Comparison of ENCODE assay signal across 1 cellular context in genomic region chr12:57618966-57619433, GRCh38.
TF ChIP-seq lines count a peak whose summit lies in the region.

No MANE protein-coding gene starts in this region.

TF ChIP-seq in H1, 55 proteins besides CTCF, POLR2A, EP300 and RAD21:
- TF ChIP-seq GTF2F1 (IDR thresholded peaks at IDR 0.05; ENCODE audit: borderline replicate concordance, low read depth, low read length) (no peak), RXRA (IDR thresholded peaks at IDR 0.05; ENCODE audit: insufficient read depth, low read depth, low read length) (no peak), SRF (IDR thresholded peaks at IDR 0.05; ENCODE audit: low read depth, low read length) (no peak), TEAD4 (IDR thresholded peaks at IDR 0.05; ENCODE audit: low read depth, low read length) (no peak), NRF1 (IDR thresholded peaks at IDR 0.05; ENCODE audit: low read depth, low read length) (no peak), CEBPB (IDR thresholded peaks at IDR 0.05; ENCODE audit: low read depth, low read length) (no peak), TCF12 (IDR thresholded peaks at IDR 0.05; ENCODE audit: low read depth, low read length) (no peak), HDAC2 (IDR thresholded peaks at IDR 0.05; ENCODE audit: borderline replicate concordance in 1 of 2, low read depth in 2 of 2, low read length in 2 of 2) (no peak), ZNF274 (IDR thresholded peaks at IDR 0.05; ENCODE audit: borderline replicate concordance, extremely low read depth, low read length) (no peak), GABPA (IDR thresholded peaks at IDR 0.05; ENCODE audit: borderline replicate concordance, insufficient read depth, low read length) (no peak), SIN3A (conservative IDR thresholded peaks at IDR 0.05 in 1 of 2, IDR thresholded peaks at IDR 0.05 in 1 of 2; ENCODE audit: low read depth in 1 of 2, low read length in 2 of 2) (no peak), RFX5 (IDR thresholded peaks at IDR 0.05; ENCODE audit: borderline replicate concordance, low read depth, low read length) (no peak), CBX8 (IDR thresholded peaks at IDR 0.05; ENCODE audit: borderline replicate concordance, low read depth, low read length) (no peak), SP1 (IDR thresholded peaks at IDR 0.05; ENCODE audit: low read depth, low read length) (no peak), POLR2AphosphoS5 (IDR thresholded peaks at IDR 0.05; ENCODE audit: low read depth, low read length) (no peak), E2F6 (IDR thresholded peaks at IDR 0.05) (no peak), USF2 (IDR thresholded peaks at IDR 0.05; ENCODE audit: low read length) (no peak), PHF8 (conservative IDR thresholded peaks at IDR 0.05; ENCODE audit: low read depth, low read length) (no peak)
